In the genomic region with DNA sequence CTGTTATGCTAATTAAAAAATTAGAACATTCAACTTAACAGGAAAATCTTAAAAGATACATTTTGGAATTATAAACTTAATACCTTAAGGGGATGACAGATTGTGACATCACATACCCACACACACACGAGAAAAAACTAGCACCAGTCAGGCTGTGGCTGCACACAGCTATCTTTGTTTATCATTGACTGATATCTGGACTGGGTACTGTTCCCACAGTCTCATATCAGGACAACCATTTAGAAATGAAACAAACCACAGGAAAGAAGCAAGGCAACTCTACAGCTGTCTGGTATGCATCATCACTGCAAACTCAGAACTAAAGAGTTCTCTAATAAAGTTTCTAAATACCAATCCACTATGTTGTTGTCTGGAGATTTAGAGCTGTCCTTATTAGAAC, we compare ENCODE assay signal across 10 cellular contexts.
A peak's percentile ranks its signal among the peaks of the same experiment; 100 is the strongest.
DNase-seq lines count a peak whose midpoint lies in the region; ATAC-seq lines count a peak whose summit lies in the region.
"Had no signal": no experiment of that assay in that cellular context is flagged by ENCODE, and none has a peak within 500 bp of the region (broad histone marks: within the 10 kb centered on the region; RNA-seq: fewer than 3 reads in every experiment).

No MANE protein-coding gene starts in this region.

- no peaks in the 10 kb centered on the region for H3K79me2 ChIP-seq in mesendoderm (ENCODE audit: control insufficient read depth, insufficient read depth, low read length)

- no peak overlapping the region for H3K4ac ChIP-seq in mesendoderm (ENCODE audit: low read depth, low read length)

- no peak overlapping the region for H2AK5ac ChIP-seq in mesendoderm (ENCODE audit: low read length)

- H3K36me3 ChIP-seq in mesendoderm (ENCODE audit: control insufficient read depth, insufficient read depth, low read length): no peaks in the 10 kb centered on the region
- H3K36me3 ChIP-seq: uterus had no signal

- H2BK120ac ChIP-seq in mesendoderm (ENCODE audit: low read depth, low read length): no peak overlapping the region

- no peak overlapping the region for H4K8ac ChIP-seq in mesendoderm (ENCODE audit: low read depth, low read length)

- H2BK15ac ChIP-seq in mesendoderm (replicated peaks; ENCODE audit: low read depth): no peak overlapping the region

- no peak overlapping the region for H3K56ac ChIP-seq in mesendoderm (ENCODE audit: low read length)

- DNase-seq in stimulated activated naive CD4-positive, alpha-beta T cell treated with Interleukin-2 at 50 U/mL for 16 hours (lab: John Stamatoyannopoulos, UW): peak; percentile 21
- DNase-seq in stimulated activated naive CD4-positive, alpha-beta T cell (lab: John Stamatoyannopoulos, UW): no peak
- DNase-seq in amniotic epithelial cell (ENCODE audit: low read depth) (peak; percentile 97), substantia nigra (lab: John Stamatoyannopoulos, UW) (no peak), mesendoderm (no peak), ureter (ENCODE audit: low spot score) (no peak), H4 (ENCODE audit: low spot score) (no peak)
- DNase-seq: left cardiac atrium, uterus had no signal

- H3K79me1 ChIP-seq in mesendoderm (ENCODE audit: low read length): no peaks in the 10 kb centered on the region

- H2BK5ac ChIP-seq in mesendoderm (ENCODE audit: low read length): no peak overlapping the region

- H3K23ac ChIP-seq in mesendoderm (ENCODE audit: low read length): no peak overlapping the region

- H3K18ac ChIP-seq in mesendoderm (ENCODE audit: low read length): no peak overlapping the region

- no peaks in the 10 kb centered on the region for H3K27me3 ChIP-seq in mesendoderm (ENCODE audit: insufficient read depth, low read length, poor library complexity)
- H3K27me3 ChIP-seq: uterus had no signal

- H3K9ac ChIP-seq in mesendoderm (ENCODE audit: low read length): no peak overlapping the region

- H4K5ac ChIP-seq in mesendoderm (ENCODE audit: low read length): no peak overlapping the region

- ATAC-seq in HG03066 (IDR thresholded peaks at IDR 0.05; ENCODE audit: low read depth, unreplicated experiment): peak; percentile 86

- no peak overlapping the region for H3K4me2 ChIP-seq in mesendoderm (ENCODE audit: low read length)

- H3K4me3 ChIP-seq in mesendoderm (ENCODE audit: low read length): no peak overlapping the region
- H3K4me3 ChIP-seq: uterus had no signal

- WGBS in mesendoderm (ENCODE audit: extremely low coverage, insufficient coverage, low lambda C conversion rate): no CpG with 5 or more reads among the region's 1 CpG

- no peaks in the 10 kb centered on the region for H3K4me1 ChIP-seq in mesendoderm (ENCODE audit: control insufficient read depth, low read depth, low read length)
- H3K4me1 ChIP-seq: uterus had no signal

- no peak overlapping the region for H3K27ac ChIP-seq in substantia nigra (ENCODE audit: low read depth, low read length, poor library complexity, severe bottlenecking)
- H3K27ac ChIP-seq in mesendoderm (ENCODE audit: low read depth, low read length): no peak overlapping the region

Comparison
In these comparisons a context has a peak if more than half of its experiments do, and no peak if none do; other contexts are left out.
1. DNase-seq: peak in stimulated activated naive CD4-positive, alpha-beta T cell treated with Interleukin-2 at 50 U/mL for 16 hours (single experiment) and amniotic epithelial cell (single experiment); none in stimulated activated naive CD4-positive, alpha-beta T cell (0 of 6), substantia nigra (0 of 49), mesendoderm (single experiment), ureter (single experiment) and H4 (single experiment).